19 cellular contexts compared by ENCODE assay signal in the genomic region with DNA sequence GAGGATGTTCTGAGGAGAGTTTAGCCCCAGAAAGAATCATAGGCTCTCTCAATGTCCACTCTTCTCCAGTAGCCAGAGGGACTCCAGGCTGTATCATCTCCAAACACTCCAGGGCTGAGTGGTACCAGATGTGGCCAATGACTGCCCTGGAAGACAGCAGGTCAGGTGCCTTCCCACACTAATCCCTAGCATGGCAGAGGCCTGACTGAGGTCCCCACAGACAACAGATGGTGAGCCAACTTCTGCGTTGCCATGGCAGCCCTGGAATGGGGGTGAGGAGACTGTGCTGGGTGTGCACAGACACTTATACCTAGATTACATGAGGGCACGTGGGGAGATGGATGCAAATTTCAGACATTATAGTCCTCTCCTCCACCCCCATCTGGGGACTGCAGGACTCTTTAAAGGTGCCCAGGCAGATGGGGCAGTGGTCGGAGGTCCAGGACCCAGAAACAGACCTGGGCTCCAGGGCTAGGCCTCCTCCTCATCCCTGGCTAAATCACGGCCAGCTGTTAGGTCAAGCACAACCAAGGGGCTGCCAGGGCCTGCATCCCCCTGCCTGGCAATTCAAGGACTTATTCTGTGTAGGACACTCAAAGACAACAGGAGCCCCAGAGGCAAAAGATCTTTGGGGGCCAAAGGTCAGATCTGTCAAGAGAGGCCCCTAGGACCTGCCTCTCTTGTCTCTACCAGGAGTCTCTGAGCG. TPM values are rescaled to one million over a fixed set of nuclear protein-coding genes. Genes with fewer than 3 reads are reported as not detected.
DNase-seq lines count a peak whose midpoint lies in the region; ATAC-seq and TF ChIP-seq lines count a peak whose summit lies in the region.
"Had no signal": no experiment of that assay in that cellular context is flagged by ENCODE, and none has a peak within 500 bp of the region (broad histone marks: within the 10 kb centered on the region; RNA-seq: fewer than 3 reads in every experiment).

No MANE protein-coding gene starts in this region.

- peak overlapping the region; percentile 92 for H3K18ac ChIP-seq in neuronal stem cell (ENCODE audit: low read length)

- no peaks in the 10 kb centered on the region for H3K79me2 ChIP-seq in SK-N-SH (ENCODE audit: insufficient read depth)

- WGBS in SK-N-SH (ENCODE audit: low lambda C conversion rate): 51% methylated on average over 5 of the region's 5 CpGs
- WGBS in neuronal stem cell (ENCODE audit: extremely low coverage in 2 of 2, insufficient read length in 2 of 2, insufficient replicate concordance in 1 of 2), 2 donors: no CpG with 5 or more reads among the region's 5 CpGs

- no peak overlapping the region for H4K8ac ChIP-seq in neuronal stem cell (ENCODE audit: low read depth, low read length)

- no peak overlapping the region for H3K4ac ChIP-seq in neuronal stem cell (ENCODE audit: low read length)

- H3K4me3 ChIP-seq in SK-N-SH (ENCODE audit: low read depth in 2 of 2, low read length in 1 of 2) (no peak overlapping the region), neuronal stem cell (ENCODE audit: low read length in 2 of 2) (no peak overlapping the region), gastrocnemius medialis (no peak overlapping the region)
- H3K4me3 ChIP-seq: BLaER1, lung, skin epidermis had no signal

- no peaks in the 10 kb centered on the region for H4K20me1 ChIP-seq in SK-N-SH (ENCODE audit: insufficient read depth)
- H4K20me1 ChIP-seq: BLaER1 had no signal

- H3K4me1 ChIP-seq in SK-N-SH (ENCODE audit: control insufficient read depth in 1 of 2, insufficient read depth in 2 of 2, low read depth in 1 of 2, low read length in 1 of 2) (peaks cover 0 to 11% of the 10 kb centered on the region in 2 experiments; a peak in 1 of 4 replicates), neuronal stem cell (ENCODE audit: control insufficient read depth in 2 of 2, insufficient read depth in 1 of 2, low read depth in 1 of 2, low read length in 2 of 2) (peaks cover 10 to 20% of the 10 kb centered on the region in 2 donors), gastrocnemius medialis (no peaks in the 10 kb centered on the region)
- H3K4me1 ChIP-seq: BLaER1 had no signal

- TF ChIP-seq POLR2A in gastrocnemius medialis (IDR thresholded peaks at IDR 0.05): no peak

- H3K36me3 ChIP-seq in SK-N-SH (replicated peaks in 1 of 2; ENCODE audit: control insufficient read depth in 1 of 2, insufficient read depth in 2 of 2, low read length in 1 of 2) (no peaks in the 10 kb centered on the region), neuronal stem cell (replicated peaks in 1 of 2; ENCODE audit: control insufficient read depth in 2 of 2, insufficient read depth in 2 of 2, low read length in 2 of 2) (no peaks in the 10 kb centered on the region), gastrocnemius medialis (no peaks in the 10 kb centered on the region)
- H3K36me3 ChIP-seq: BLaER1 had no signal

- H3K79me1 ChIP-seq in neuronal stem cell (ENCODE audit: low read depth, low read length): no peaks in the 10 kb centered on the region

- TF ChIP-seq CTCF in SK-N-SH (IDR thresholded peaks at IDR 0.05) (no peak), gastrocnemius medialis (IDR thresholded peaks at IDR 0.05 in 4 of 5, conservative IDR thresholded peaks at IDR 0.05 in 1 of 5) (no peak)

- H3K27ac ChIP-seq in SK-N-SH (ENCODE audit: low read depth in 2 of 2, low read length in 1 of 2) (no peak overlapping the region), neuronal stem cell (replicated peaks; ENCODE audit: low read length) (peak overlapping the region; percentile 17), gastrocnemius medialis (no peak overlapping the region)
- H3K27ac ChIP-seq: BLaER1, skin epidermis had no signal

- H2AK5ac ChIP-seq in neuronal stem cell (ENCODE audit: low read depth, low read length): peak overlapping the region; percentile 64

- no peak for TF ChIP-seq EP300 in SK-N-SH (IDR thresholded peaks at IDR 0.05; ENCODE audit: borderline replicate concordance in 1 of 2, low read depth in 1 of 2, low read length in 1 of 2)

- DNase-seq in D341Med (ENCODE audit: low spot score): peak; percentile 50
- peak; percentile 26 for DNase-seq in HCEC 1CT
- peak; percentile 71 for DNase-seq in SK-N-SH
- DNase-seq in neuronal stem cell (ENCODE audit: low spot score): no peak
- no peak for DNase-seq in activated CD4-positive, alpha-beta T cell treated with anti-CD3 and anti-CD28 coated beads, Interleukin-2, amount 50 U/mL, for 48 hours
- no peak for DNase-seq in activated CD4-positive, alpha-beta T cell treated with anti-CD3 and anti-CD28 coated beads, Interleukin-2, amount 50 U/mL, for 4 hours
- DNase-seq in gastrocnemius medialis: no peak
- DNase-seq: activated CD8-positive, alpha-beta memory T cell treated with anti-CD3 and anti-CD28 coated beads for 24 hours; activated T-cell treated with anti-CD3 and anti-CD28 coated beads, Interleukin-2, amount 50 U/mL, for 72 hours; erythroblast; naive thymus-derived CD4-positive, alpha-beta T cell; NCI-H526; OCI-M1; stimulated activated CD4-positive, alpha-beta T cell treated with anti-CD3 and anti-CD28 coated beads, Interleukin-2, amount 100 ng/mL, for 48 hours; T-helper 2 cell had no signal

- TF ChIP-seq RAD21 in SK-N-SH (IDR thresholded peaks at IDR 0.05; ENCODE audit: low read length): no peak

- peak overlapping the region; percentile 0 for H2BK5ac ChIP-seq in neuronal stem cell (ENCODE audit: low read length)

- POLR2A ChIA-PET in SK-N-SH (lab: Yijun Ruan, JAX): no interaction called here

- no peak overlapping the region for H3K9ac ChIP-seq in SK-N-SH
- no peak overlapping the region for H3K9ac ChIP-seq in neuronal stem cell (ENCODE audit: low read depth, low read length, poor library complexity)
- H3K9ac ChIP-seq: BLaER1 had no signal

- peak overlapping the region; percentile 57 for H2BK15ac ChIP-seq in neuronal stem cell (ENCODE audit: low read length)

- H4K91ac ChIP-seq in neuronal stem cell (ENCODE audit: low read depth, low read length, poor library complexity): peak overlapping the region; percentile 61

- H3K9me3 ChIP-seq in SK-N-SH: no peaks in the 10 kb centered on the region
- no peaks in the 10 kb centered on the region for H3K9me3 ChIP-seq in neuronal stem cell (replicated peaks in 1 of 2; ENCODE audit: control insufficient read depth in 2 of 2, insufficient read depth in 1 of 2, low read depth in 1 of 2, low read length in 2 of 2)
- no peaks in the 10 kb centered on the region for H3K9me3 ChIP-seq in gastrocnemius medialis
- H3K9me3 ChIP-seq: BLaER1 had no signal

- H3F3A ChIP-seq in SK-N-SH (replicated peaks; ENCODE audit: insufficient read depth): no peaks in the 10 kb centered on the region

- no peak overlapping the region for H3K4me2 ChIP-seq in SK-N-SH
- no peak overlapping the region for H3K4me2 ChIP-seq in neuronal stem cell (ENCODE audit: insufficient read depth, low read length, poor library complexity, severe bottlenecking)
- H3K4me2 ChIP-seq: BLaER1 had no signal

- H3K14ac ChIP-seq in neuronal stem cell (ENCODE audit: low read length): no peak overlapping the region

- in situ Hi-C loops in gastrocnemius medialis (cut with MboI; ENCODE audit: low sequenced_read_pairs in 4 of 4): no loop called here

- H3K23ac ChIP-seq in neuronal stem cell (ENCODE audit: low read depth, low read length, poor library complexity): no peak overlapping the region

- CTCF ChIA-PET in SK-N-SH (lab: Yijun Ruan, JAX): interaction anchor here (1.0 kb wide), 1 partner anchor 10 kb away, joined by 3 read pairs; no protein-coding TSS in a partner anchor

- peak overlapping the region; percentile 68 for H2BK120ac ChIP-seq in neuronal stem cell (ENCODE audit: low read depth, low read length)

- no peak overlapping the region for H2AFZ ChIP-seq in SK-N-SH (ENCODE audit: low read depth)
- H2AFZ ChIP-seq in neuronal stem cell (ENCODE audit: low read length): no peak overlapping the region

- no peak for ATAC-seq in gastrocnemius medialis
- ATAC-seq: activated T-cell treated with anti-CD3 and anti-CD28 coated beads, Interleukin-2, amount 50 U/mL, for 72 hours; WTC11 had no signal

- intact Hi-C loops in gastrocnemius medialis (cut with DNase I; ENCODE audit: low total_unique reads): no loop called here

- no peaks in the 10 kb centered on the region for H3K9me2 ChIP-seq in SK-N-SH

- H3K27me3 ChIP-seq in SK-N-SH (ENCODE audit: insufficient read depth) (no peaks in the 10 kb centered on the region; the same call in 1 of the 2 replicates), neuronal stem cell (ENCODE audit: control insufficient read depth in 3 of 3, insufficient read depth in 3 of 3, low read depth in 1 of 3, low read length in 3 of 3) (no peaks in the 10 kb centered on the region), gastrocnemius medialis (no peaks in the 10 kb centered on the region)
- H3K27me3 ChIP-seq: BLaER1 had no signal

- H2BK12ac ChIP-seq in neuronal stem cell (ENCODE audit: low read length): no peak overlapping the region

TF ChIP-seq in SK-N-SH, 30 proteins besides CTCF, POLR2A, EP300 and RAD21 (continues in another document):
- peak; percentile 9 for TF ChIP-seq CHD2 (IDR thresholded peaks at IDR 0.05; ENCODE audit: low read length, partially characterized antibody)
- no peak for TF ChIP-seq ELF1 (IDR thresholded peaks at IDR 0.05)
- no peak for TF ChIP-seq MEF2A (IDR thresholded peaks at IDR 0.05; ENCODE audit: borderline replicate concordance, low read depth)
- TF ChIP-seq MXI1 (IDR thresholded peaks at IDR 0.05; ENCODE audit: low read depth, low read length): no peak
- no peak for TF ChIP-seq EZH2phosphoT487 (IDR thresholded peaks at IDR 0.05; ENCODE audit: borderline replicate concordance, low read depth)
- TF ChIP-seq RXRA (IDR thresholded peaks at IDR 0.05; ENCODE audit: borderline replicate concordance, low read depth): no peak
- TF ChIP-seq, protein P1, sequence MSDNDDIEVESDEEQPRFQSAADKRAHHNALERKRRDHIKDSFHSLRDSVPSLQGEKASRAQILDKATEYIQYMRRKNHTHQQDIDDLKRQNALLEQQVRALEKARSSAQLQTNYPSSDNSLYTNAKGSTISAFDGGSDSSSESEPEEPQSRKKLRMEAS (IDR thresholded peaks at IDR 0.05; ENCODE audit: low read depth): no peak
- TF ChIP-seq, protein P2, sequence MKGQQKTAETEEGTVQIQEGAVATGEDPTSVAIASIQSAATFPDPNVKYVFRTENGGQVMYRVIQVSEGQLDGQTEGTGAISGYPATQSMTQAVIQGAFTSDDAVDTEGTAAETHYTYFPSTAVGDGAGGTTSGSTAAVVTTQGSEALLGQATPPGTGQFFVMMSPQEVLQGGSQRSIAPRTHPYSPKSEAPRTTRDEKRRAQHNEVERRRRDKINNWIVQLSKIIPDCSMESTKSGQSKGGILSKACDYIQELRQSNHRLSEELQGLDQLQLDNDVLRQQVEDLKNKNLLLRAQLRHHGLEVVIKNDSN (IDR thresholded peaks at IDR 0.05; ENCODE audit: borderline replicate concordance, low read depth): no peak
- TF ChIP-seq GABPA (IDR thresholded peaks at IDR 0.05; ENCODE audit: low read depth): no peak
- TF ChIP-seq FOXJ3 (CRISPR knock-in tag; IDR thresholded peaks at IDR 0.05): no peak

RNA-seq across cellular contexts. Expression of a gene that starts 42.9 kb away (rescaled TPM):
- 2.8 and 5.3 TPM in 2 replicates for polyA plus RNA-seq in SK-N-SH (2012; rRNA removed)
- 8.4 and 9.9 TPM in 2 replicates for polyA plus RNA-seq in SK-N-SH (2012; cell fraction: cytosol; rRNA removed)
- polyA plus RNA-seq in SK-N-SH (2012; cell fraction: nucleus; rRNA removed): 1.3 and 1.6 TPM in 2 replicates
- 61.9 TPM for polyA plus RNA-seq in neuronal stem cell (2013, experiment 1 of 2)
- 63.1 TPM for polyA plus RNA-seq in neuronal stem cell (2013, experiment 2 of 2)
- 1 to 10 TPM; 1.3 to 2.5 (median 1.5) TPM for total RNA-seq in gastrocnemius medialis

Comparison
In these comparisons a context has a peak if more than half of its experiments do, and no peak if none do; other contexts are left out.
1. DNase-seq: peak in D341Med (single experiment), HCEC 1CT (single experiment) and SK-N-SH (single experiment); none in neuronal stem cell (single experiment), activated CD4-positive, alpha-beta T cell treated with anti-CD3 and anti-CD28 coated beads, Interleukin-2, amount 50 U/mL, for 48 hours (0 of 2), activated CD4-positive, alpha-beta T cell treated with anti-CD3 and anti-CD28 coated beads, Interleukin-2, amount 50 U/mL, for 4 hours (0 of 2) and gastrocnemius medialis (0 of 2).